ENCODE assay signal across 9 cellular contexts in genomic region chr2:43276962-43277383, GRCh38. TPM values are rescaled to one million over a fixed set of nuclear protein-coding genes. Genes with fewer than 3 reads are reported as not detected.
DNase-seq lines count a peak whose midpoint lies in the region; ATAC-seq, FAIRE-seq and TF ChIP-seq lines count a peak whose summit lies in the region.
"Had no signal": no experiment of that assay in that cellular context is flagged by ENCODE, and none has a peak within 500 bp of the region (broad histone marks: within the 10 kb centered on the region; RNA-seq: fewer than 3 reads in every experiment).

No MANE protein-coding gene starts in this region.

- no peaks in the 10 kb centered on the region for H3K27me3 ChIP-seq in K562 (ENCODE audit: control insufficient read depth in 2 of 2, insufficient read depth in 2 of 2, low read length in 2 of 2)
- no peaks in the 10 kb centered on the region for H3K27me3 ChIP-seq in mesenchymal stem cell (ENCODE audit: control insufficient read depth in 1 of 2, insufficient read depth in 1 of 2, low read length in 2 of 2)
- no peaks in the 10 kb centered on the region for H3K27me3 ChIP-seq in vagina

- no peak for TF ChIP-seq RAD21 in K562 (CRISPR knock-in tag; conservative IDR thresholded peaks at IDR 0.05 in 1 of 2, IDR thresholded peaks at IDR 0.05 in 1 of 2)

- H3K4me1 ChIP-seq in K562 (replicated peaks in 1 of 2; ENCODE audit: control insufficient read depth in 2 of 2, insufficient read depth in 2 of 2, low read length in 2 of 2) = no peaks in the 10 kb centered on the region
- H3K4me1 ChIP-seq in mesenchymal stem cell (ENCODE audit: control insufficient read depth, insufficient read depth, low read depth, low read length) = peaks cover 24% of the 10 kb centered on the region
- peaks cover 42% of the 10 kb centered on the region for H3K4me1 ChIP-seq in vagina

- peak overlapping the region in 1 of 2 experiments; percentile 86 for H3K18ac ChIP-seq in mesenchymal stem cell (ENCODE audit: low read depth in 1 of 2, low read length in 2 of 2)

- ATAC-seq in Right ventricle myocardium inferior = peak; percentile 21
- no peak for ATAC-seq in K562
- no peak for ATAC-seq in GM18868 (IDR thresholded peaks at IDR 0.05; ENCODE audit: unreplicated experiment)
- ATAC-seq in activated T-cell treated with anti-CD3 and anti-CD28 coated beads, Interleukin-2, amount 50 U/mL, for 4 hours = no peak
- ATAC-seq in HG03135 (IDR thresholded peaks at IDR 0.05; ENCODE audit: unreplicated experiment) = no peak
- ATAC-seq: activated CD4-positive, alpha-beta T cell treated with anti-CD3 and anti-CD28 coated beads for 36 hours had no signal

- H3K36me3 ChIP-seq in K562 (ENCODE audit: control insufficient read depth, insufficient read depth, low read length) = peaks cover under 1% of the 10 kb centered on the region; the same call in 1 of the 3 replicates
- peaks cover 4 to 18% of the 10 kb centered on the region in 2 experiments for H3K36me3 ChIP-seq in mesenchymal stem cell (ENCODE audit: control insufficient read depth in 1 of 2, insufficient read depth in 2 of 2, low read depth in 1 of 2, low read length in 2 of 2)
- H3K36me3 ChIP-seq in vagina = peaks cover 0 to 5% of the 10 kb centered on the region in 2 donors

- H3K9ac ChIP-seq in K562 (ENCODE audit: insufficient read depth in 1 of 2, low read depth in 2 of 2, low read length in 2 of 2) (peak overlapping the region in 1 of 2 experiments; percentile 60; a peak in 1 of 4 replicates), mesenchymal stem cell (ENCODE audit: low read length) (no peak overlapping the region)

- no peaks in the 10 kb centered on the region for H3K9me1 ChIP-seq in K562 (ENCODE audit: control insufficient read depth, insufficient read depth, low read length)

- peak overlapping the region; percentile 5 for H2AK5ac ChIP-seq in mesenchymal stem cell (ENCODE audit: low read length, severe bottlenecking)

- no peak for FAIRE-seq in K562 (lab: Jason Lieb, UNC)

- H3K9me3 Mint-ChIP-seq in activated T-cell treated with anti-CD3 and anti-CD28 coated beads, Interleukin-2, amount 50 U/mL, for 4 hours = no peaks in the 10 kb centered on the region

- BruUV-seq in K562 (replicated peaks; lab: Mats Ljungman, UMichigan) = TSS peak; percentile 31

- in situ Hi-C loops in K562 (cut with MboI) = no loop called here

- CTCF ChIA-PET in K562 (lab: Yijun Ruan, JAX; ENCODE audit: low intra/inter-chr PET ratio) = interaction anchor here (1.8 kb wide), 1 partner anchor 265 kb away, joined by 4 read pairs; no protein-coding TSS in a partner anchor

- no peak overlapping the region for H3K4me2 ChIP-seq in K562 (ENCODE audit: insufficient read depth, low read length)
- H3K4me2 ChIP-seq in mesenchymal stem cell (ENCODE audit: low read length, poor library complexity, severe bottlenecking) = no peak overlapping the region

- peaks cover 41% of the 10 kb centered on the region for H3K36me3 Mint-ChIP-seq in activated T-cell treated with anti-CD3 and anti-CD28 coated beads, Interleukin-2, amount 50 U/mL, for 4 hours (ENCODE audit: insufficient read depth)

- H3K79me2 ChIP-seq in K562 (ENCODE audit: control insufficient read depth, insufficient read depth, low read length) = no peaks in the 10 kb centered on the region

- TF ChIP-seq EP300 in K562 (IDR thresholded peaks at IDR 0.05; ENCODE audit: low read length) = no peak

- intact Hi-C loops in Right ventricle myocardium inferior (cut with DNase I) (no loop called here), cardiac septum (cut with DNase I) (no loop called here), K562 (cut with micrococcal nuclease) (loop anchor here (5.0 kb wide), 1 partner anchor 205 kb away; no protein-coding TSS in a partner anchor), vagina (cut with DNase I) (no loop called here)

- H3K27ac ChIP-seq in K562 (ENCODE audit: extremely low read depth, low read depth, low read length) (no peak overlapping the region), mesenchymal stem cell (ENCODE audit: low read length, poor library complexity, severe bottlenecking) (peak overlapping the region; percentile 10), vagina (peak overlapping the region; percentile 75)

- no peaks in the 10 kb centered on the region for H3K27me3 Mint-ChIP-seq in activated T-cell treated with anti-CD3 and anti-CD28 coated beads, Interleukin-2, amount 50 U/mL, for 4 hours (ENCODE audit: low read depth)
- H3K27me3 Mint-ChIP-seq: activated CD4-positive, alpha-beta T cell treated with anti-CD3 and anti-CD28 coated beads for 36 hours had no signal

- peak; percentile 74 for DNase-seq in Right ventricle myocardium inferior (ENCODE audit: missing footprints)
- no peak for DNase-seq in cardiac septum (ENCODE audit: low spot score)
- no peak for DNase-seq in K562 (ENCODE audit: extremely low read depth in 1 of 4, low spot score in 3 of 4)
- peak; percentile 27 for DNase-seq in mesenchymal stem cell
- no peak for DNase-seq in vagina (ENCODE audit: extremely low spot score in 2 of 2)
- DNase-seq in activated T-cell treated with anti-CD3 and anti-CD28 coated beads, Interleukin-2, amount 50 U/mL, for 4 hours = no peak
- DNase-seq: activated CD4-positive, alpha-beta T cell treated with anti-CD3 and anti-CD28 coated beads for 36 hours had no signal

- peak overlapping the region; percentile 76 for H4K8ac ChIP-seq in mesenchymal stem cell (ENCODE audit: low read length)

- peak overlapping the region in 1 of 2 experiments; percentile 28 for H3K14ac ChIP-seq in mesenchymal stem cell (ENCODE audit: low read length in 2 of 2)

- H3K9me3 ChIP-seq in K562 (replicated peaks; ENCODE audit: control insufficient read depth, insufficient read depth, low read depth, low read length) = no peaks in the 10 kb centered on the region
- no peaks in the 10 kb centered on the region for H3K9me3 ChIP-seq in mesenchymal stem cell (ENCODE audit: control insufficient read depth, low read length)
- no peaks in the 10 kb centered on the region for H3K9me3 ChIP-seq in vagina

- H3K4me3 Mint-ChIP-seq in activated T-cell treated with anti-CD3 and anti-CD28 coated beads, Interleukin-2, amount 50 U/mL, for 4 hours = no peak overlapping the region
- H3K4me3 Mint-ChIP-seq: activated CD4-positive, alpha-beta T cell treated with anti-CD3 and anti-CD28 coated beads for 36 hours had no signal

- H4K91ac ChIP-seq in mesenchymal stem cell (ENCODE audit: low read length) = peak overlapping the region; percentile 57

- no peaks in the 10 kb centered on the region for H3K4me1 Mint-ChIP-seq in activated T-cell treated with anti-CD3 and anti-CD28 coated beads, Interleukin-2, amount 50 U/mL, for 4 hours (ENCODE audit: low read depth)

- no peak overlapping the region for H3K23ac ChIP-seq in mesenchymal stem cell (ENCODE audit: low read length in 2 of 2)

- H3K4me3 ChIP-seq in K562 (no peak overlapping the region), mesenchymal stem cell (ENCODE audit: insufficient read depth in 1 of 2, low read depth in 1 of 2, low read length in 2 of 2) (no peak overlapping the region), vagina (no peak overlapping the region)

- TF ChIP-seq CTCF in K562 (IDR thresholded peaks at IDR 0.05 in 2 of 3, conservative IDR thresholded peaks at IDR 0.05 in 1 of 3; ENCODE audit: insufficient read depth in 2 of 3, low read depth in 1 of 3, low read length in 3 of 3) (no peak), vagina (IDR thresholded peaks at IDR 0.05) (no peak)

- H2BK15ac ChIP-seq in mesenchymal stem cell (ENCODE audit: low read depth, poor library complexity, severe bottlenecking) = peak overlapping the region; percentile 100

- peak overlapping the region in 1 of 2 experiments; percentile 20 for H3K4ac ChIP-seq in mesenchymal stem cell (ENCODE audit: low read depth in 1 of 2, low read length in 2 of 2)

- TF ChIP-seq POLR2A in K562 (conservative IDR thresholded peaks at IDR 0.05) (no peak), vagina (IDR thresholded peaks at IDR 0.05) (no peak)

- no peak overlapping the region for H2BK5ac ChIP-seq in mesenchymal stem cell (ENCODE audit: low read depth, low read length, poor library complexity, severe bottlenecking)

- H2BK12ac ChIP-seq in mesenchymal stem cell (ENCODE audit: low read length in 2 of 2) = peak overlapping the region; percentile 55 to 83

- peak overlapping the region; percentile 66 for H2BK120ac ChIP-seq in mesenchymal stem cell (ENCODE audit: low read depth, low read length)

- no peak overlapping the region for H2AFZ ChIP-seq in K562 (ENCODE audit: low read depth, low read length)
- H2AFZ ChIP-seq in mesenchymal stem cell (ENCODE audit: low read depth, low read length) = no peak overlapping the region

- POLR2A ChIA-PET in K562 (lab: Yijun Ruan, JAX) = interaction anchor here (1.0 kb wide), 1 partner anchor 10 kb away, joined by 6 read pairs; no protein-coding TSS in a partner anchor

- H4K20me1 ChIP-seq in K562 (replicated peaks; ENCODE audit: control insufficient read depth, insufficient read depth, low read length) = 0 out of 2 replicates have a peak, but pooled peaks cover 2% of the 10 kb centered on the region

- 71% methylated on average over 3 of the region's 3 CpGs for WGBS in K562 (ENCODE audit: insufficient coverage, low coverage, missing lambda C conversion rate)
- 63% methylated on average over 3 of the region's 3 CpGs for WGBS in mesenchymal stem cell

- no peaks in the 10 kb centered on the region for H3K79me1 ChIP-seq in mesenchymal stem cell (replicated peaks; ENCODE audit: low read length, poor library complexity, severe bottlenecking)

RNA-seq across cellular contexts. Expression of gene ZFP36L2, which starts 50.6 kb away (rescaled TPM):
- total RNA-seq in Right ventricle myocardium inferior (51.1 TPM), cardiac septum (41.4 TPM), K562 (2014; rRNA removed) (4.1 and 6.2 TPM in 2 replicates), K562 (2014; rRNA removed; fragmentation: Illumina TruSeq; extraction: Trizol) (6.2 and 6.4 TPM in 2 replicates), K562 (2015; rRNA removed; fragmentation: Illumina TruSeq; extraction: Trizol) (6.6 and 7.9 TPM in 2 replicates), K562 (2021) (60.6 and 62.1 TPM in 2 replicates), vagina (206 TPM)
- total RNA-seq in K562 (2011; cell fraction: chromatin; rRNA removed; ENCODE audit: low replicate concordance) = 9.5 and 13.7 TPM in 2 replicates
- total RNA-seq in K562 (2011; cell fraction: nucleolus; rRNA removed) = 9.7 and 10.2 TPM in 2 replicates
- total RNA-seq in K562 (2011; cell fraction: nucleoplasm; rRNA removed) = 11.8 and 19.4 TPM in 2 replicates
- polyA plus RNA-seq in K562 (2011; rRNA removed) (6.5 and 11.7 TPM in 2 replicates), K562 (2014; fragmentation: Illumina TruSeq; extraction: Trizol) (20.0 and 20.3 TPM in 2 replicates), K562 (2014; fragmentation: Nextera tagmentation; extraction: Ambion mirVana) (10 to 100 TPM; 32.4 to 42.8 TPM), K562 (2014; rRNA removed) (21.8 and 23.7 TPM in 2 replicates)
- polyA plus RNA-seq in K562 (2011; cell fraction: cytosol; rRNA removed) = 3.1 and 12.8 TPM in 2 replicates
- 6.0 and 19.0 TPM in 2 replicates for polyA plus RNA-seq in K562 (2011; cell fraction: nucleus; rRNA removed)
- 27.2 and 38.8 TPM in 2 replicates for polyA plus RNA-seq in K562 (2012)
- 4.3 and 5.1 TPM in 2 replicates for polyA minus RNA-seq in K562 (2011; rRNA and poly(A)+ RNA removed)
- polyA minus RNA-seq in K562 (2011; cell fraction: cytosol; rRNA and poly(A)+ RNA removed) = 17.1 and 23.8 TPM in 2 replicates
- polyA minus RNA-seq in K562 (2011; cell fraction: nucleus; rRNA and poly(A)+ RNA removed) = 6.4 and 8.1 TPM in 2 replicates
- 88.2 TPM for polyA plus RNA-seq in mesenchymal stem cell (2013, experiment 1 of 2)
- 85.9 TPM for polyA plus RNA-seq in mesenchymal stem cell (2013, experiment 2 of 2)
- total RNA-seq in activated T-cell treated with anti-CD3 and anti-CD28 coated beads, Interleukin-2, amount 50 U/mL, for 4 hours = 10 to 100 TPM; 67.7 to 81.4 (median 75.5) TPM

Comparison
In these comparisons a context has a peak if more than half of its experiments do, and no peak if none do; other contexts are left out.
1. DNase-seq: peak in Right ventricle myocardium inferior (single experiment) and mesenchymal stem cell (single experiment); none in cardiac septum (single experiment), K562 (0 of 4), vagina (0 of 2) and activated T-cell treated with anti-CD3 and anti-CD28 coated beads, Interleukin-2, amount 50 U/mL, for 4 hours (single experiment).